In genomic region chr4:168641811-168642140, GRCh38 we compare ENCODE assay signal across 17 cellular contexts.
DNase-seq lines count a peak whose midpoint lies in the region; ATAC-seq and TF ChIP-seq lines count a peak whose summit lies in the region.
"Had no signal": no experiment of that assay in that cellular context is flagged by ENCODE, and none has a peak within 500 bp of the region (broad histone marks: within the 10 kb centered on the region; RNA-seq: fewer than 3 reads in every experiment).

No MANE protein-coding gene starts in this region.

- dilution Hi-C loops in mammary epithelial cell (cut with HindIII; ENCODE audit: low sequenced_read_pairs): no loop called here

- H3K9me3 Mint-ChIP-seq in mesothelial cell of epicardium: no peaks in the 10 kb centered on the region
- H3K9me3 Mint-ChIP-seq in activated naive CD4-positive, alpha-beta T cell treated with anti-CD3 and anti-CD28 coated beads, Interleukin-2, amount 50 U/mL, for 72 hours: peaks cover 0 to 3% of the 10 kb centered on the region in 2 donors
- H3K9me3 Mint-ChIP-seq: CD8-positive, alpha-beta T cell had no signal

- CTCF ChIA-PET in mammary epithelial cell (lab: Charles Lee; ENCODE audit: low non-redundant PET): no interaction called here

- TF ChIP-seq CTCF in right atrium auricular region (IDR thresholded peaks at IDR 0.05): no peak
- no peak for TF ChIP-seq CTCF in mesothelial cell of epicardium (IDR thresholded peaks at IDR 0.05; ENCODE audit: unreplicated experiment)
- TF ChIP-seq CTCF in psoas muscle (IDR thresholded peaks at IDR 0.05): no peak
- no peak for TF ChIP-seq CTCF in mammary epithelial cell (conservative IDR thresholded peaks at IDR 0.05 in 1 of 2, IDR thresholded peaks at IDR 0.05 in 1 of 2; ENCODE audit: extremely low read depth in 1 of 2, insufficient read depth in 1 of 2, low read depth in 1 of 2, low read length in 2 of 2)

- H3K4me3 Mint-ChIP-seq in mesothelial cell of epicardium: no peak overlapping the region
- H3K4me3 Mint-ChIP-seq: CD8-positive, alpha-beta T cell had no signal

- peak overlapping the region; percentile 53 to 84 for H3K27ac ChIP-seq in right atrium auricular region
- peak overlapping the region; percentile 53 for H3K27ac ChIP-seq in psoas muscle
- H3K27ac ChIP-seq in mammary epithelial cell (ENCODE audit: insufficient read depth, low read depth, low read length): no peak overlapping the region
- H3K27ac ChIP-seq: BLaER1, HL-60 had no signal

- H3K27me3 ChIP-seq in right atrium auricular region (no peaks in the 10 kb centered on the region), psoas muscle (ENCODE audit: insufficient read depth in 3 of 3, low read length in 2 of 3) (no peaks in the 10 kb centered on the region), mammary epithelial cell (ENCODE audit: insufficient read depth, low read length) (no peaks in the 10 kb centered on the region)
- H3K27me3 ChIP-seq: BLaER1 had no signal

- H3K4me1 ChIP-seq in right atrium auricular region: peaks cover 0 to 65% of the 10 kb centered on the region in 2 donors
- peaks cover 59% of the 10 kb centered on the region for H3K4me1 ChIP-seq in psoas muscle
- H3K4me1 ChIP-seq in mammary epithelial cell (ENCODE audit: insufficient read depth, low read length): peaks cover 4% of the 10 kb centered on the region
- H3K4me1 ChIP-seq: BLaER1 had no signal

- no peak overlapping the region for H3K4me3 ChIP-seq in right atrium auricular region
- H3K4me3 ChIP-seq in psoas muscle: no peak overlapping the region
- no peak overlapping the region for H3K4me3 ChIP-seq in mammary epithelial cell (replicated peaks in 1 of 3; ENCODE audit: insufficient read depth in 1 of 3, low read depth in 2 of 3, low read length in 3 of 3)
- H3K4me3 ChIP-seq: BLaER1, K562 had no signal

- peaks cover 3% of the 10 kb centered on the region for H3K36me3 Mint-ChIP-seq in mesothelial cell of epicardium
- H3K36me3 Mint-ChIP-seq in activated naive CD4-positive, alpha-beta T cell treated with anti-CD3 and anti-CD28 coated beads, Interleukin-2, amount 50 U/mL, for 72 hours: no peaks in the 10 kb centered on the region
- H3K36me3 Mint-ChIP-seq: CD8-positive, alpha-beta T cell had no signal

- intact Hi-C loops in cardiac septum (cut with DNase I): no loop called here
- intact Hi-C loops in psoas muscle (cut with DNase I): no loop called here
- intact Hi-C loops in mammary epithelial cell (cut with micrococcal nuclease): no loop called here

- no peak overlapping the region for H3K4me2 ChIP-seq in mammary epithelial cell (ENCODE audit: insufficient read depth, low read depth, low read length)
- H3K4me2 ChIP-seq: BLaER1 had no signal

- H3K9me3 ChIP-seq in right atrium auricular region (no peaks in the 10 kb centered on the region), psoas muscle (no peaks in the 10 kb centered on the region), mammary epithelial cell (replicated peaks; ENCODE audit: insufficient read depth, low read length) (no peaks in the 10 kb centered on the region)
- H3K9me3 ChIP-seq: BLaER1 had no signal

- peak overlapping the region; percentile 70 for H3K27ac Mint-ChIP-seq in mesothelial cell of epicardium
- no peak overlapping the region for H3K27ac Mint-ChIP-seq in activated naive CD4-positive, alpha-beta T cell treated with anti-CD3 and anti-CD28 coated beads, Interleukin-2, amount 50 U/mL, for 72 hours
- H3K27ac Mint-ChIP-seq: CD8-positive, alpha-beta T cell had no signal

- no peak overlapping the region for H2AFZ ChIP-seq in mammary epithelial cell (ENCODE audit: low read depth, low read length)

- H3K4me1 Mint-ChIP-seq in mesothelial cell of epicardium: peaks cover 61% of the 10 kb centered on the region

- ATAC-seq in psoas muscle (peak; percentile 15 to 39 (median 26)), GM18873 (IDR thresholded peaks at IDR 0.05; ENCODE audit: low FRiP score, unreplicated experiment) (no peak)
- no peak for ATAC-seq in activated naive CD4-positive, alpha-beta T cell treated with anti-CD3 and anti-CD28 coated beads, Interleukin-2, amount 50 U/mL, for 72 hours
- ATAC-seq: CD8-positive, alpha-beta T cell; K562 had no signal

- DNase-seq in right atrium auricular region (ENCODE audit: low spot score): no peak
- no peak for DNase-seq in cardiac septum (ENCODE audit: low spot score)
- no peak for DNase-seq in mesothelial cell of epicardium (ENCODE audit: low spot score in 2 of 2, unreplicated experiment in 2 of 2)
- DNase-seq in psoas muscle: no peak
- no peak for DNase-seq in activated naive CD4-positive, alpha-beta T cell treated with anti-CD3 and anti-CD28 coated beads, Interleukin-2, amount 50 U/mL, for 72 hours (ENCODE audit: low spot score in 2 of 2)
- no peak for DNase-seq in mammary epithelial cell
- no peak for DNase-seq in HK-2 (ENCODE audit: unreplicated experiment)
- DNase-seq: CD8-positive, alpha-beta T cell; DMS79; H7; NCI-H187; NCI-H446 treated with DMSO at 0.1 percent for 48 hours; OCI-M1 had no signal

- no TSS peak for BruUV-seq in mammary epithelial cell (replicated peaks; lab: Mats Ljungman, UMichigan)

- H3K36me3 ChIP-seq in right atrium auricular region (no peaks in the 10 kb centered on the region), psoas muscle (ENCODE audit: insufficient read depth in 1 of 2, low read depth in 1 of 2) (no peaks in the 10 kb centered on the region), mammary epithelial cell (ENCODE audit: insufficient read depth, low read length) (no peaks in the 10 kb centered on the region)
- H3K36me3 ChIP-seq: BLaER1 had no signal

- no peaks in the 10 kb centered on the region for H3K79me2 ChIP-seq in mammary epithelial cell (ENCODE audit: insufficient read depth, low read length)

- no peaks in the 10 kb centered on the region for H3K27me3 Mint-ChIP-seq in mesothelial cell of epicardium (ENCODE audit: low read depth)

- no peak overlapping the region for H3K9ac ChIP-seq in mammary epithelial cell (ENCODE audit: insufficient read depth, low read length)
- H3K9ac ChIP-seq: BLaER1 had no signal

- in situ Hi-C loops in mammary epithelial cell (cut with MboI; ENCODE audit: low sequenced_read_pairs in 2 of 2): no loop called here

- WGBS in psoas muscle, 3 donors: 74 to 85% (median 75%) methylated on average over 3 of the region's 3 CpGs
- 93% methylated on average over 3 of the region's 3 CpGs for WGBS in mammary epithelial cell (ENCODE audit: low coverage, missing lambda C conversion rate)

- no peaks in the 10 kb centered on the region for H4K20me1 ChIP-seq in mammary epithelial cell (ENCODE audit: insufficient read depth, low read length)
- H4K20me1 ChIP-seq: BLaER1 had no signal

Comparison
In these comparisons a context has a peak if more than half of its experiments do, and no peak if none do; other contexts are left out.
1. ATAC-seq: peak in psoas muscle (4 of 4); none in activated naive CD4-positive, alpha-beta T cell treated with anti-CD3 and anti-CD28 coated beads, Interleukin-2, amount 50 U/mL, for 72 hours (0 of 2) and GM18873 (single experiment).